Comparison of ENCODE assay signal across 1 cellular context in genomic region chr3:126485131-126485530, GRCh38.
TF ChIP-seq lines count a peak whose summit lies in the region.

No MANE protein-coding gene starts in this region.

TF ChIP-seq in H1, 55 proteins besides CTCF, POLR2A, EP300 and RAD21:
- TF ChIP-seq CTBP2 (IDR thresholded peaks at IDR 0.05; ENCODE audit: borderline replicate concordance, insufficient read depth, insufficient read length, low read length) (no peak), MAX (IDR thresholded peaks at IDR 0.05) (0 out of 2 replicates have a peak, but pooled peaks have one; percentile 8), CHD1 (IDR thresholded peaks at IDR 0.05; ENCODE audit: low read depth, low read length) (no peak)
TF ChIP-seq in H1: peak in this region for 1.
